In the genomic region with DNA sequence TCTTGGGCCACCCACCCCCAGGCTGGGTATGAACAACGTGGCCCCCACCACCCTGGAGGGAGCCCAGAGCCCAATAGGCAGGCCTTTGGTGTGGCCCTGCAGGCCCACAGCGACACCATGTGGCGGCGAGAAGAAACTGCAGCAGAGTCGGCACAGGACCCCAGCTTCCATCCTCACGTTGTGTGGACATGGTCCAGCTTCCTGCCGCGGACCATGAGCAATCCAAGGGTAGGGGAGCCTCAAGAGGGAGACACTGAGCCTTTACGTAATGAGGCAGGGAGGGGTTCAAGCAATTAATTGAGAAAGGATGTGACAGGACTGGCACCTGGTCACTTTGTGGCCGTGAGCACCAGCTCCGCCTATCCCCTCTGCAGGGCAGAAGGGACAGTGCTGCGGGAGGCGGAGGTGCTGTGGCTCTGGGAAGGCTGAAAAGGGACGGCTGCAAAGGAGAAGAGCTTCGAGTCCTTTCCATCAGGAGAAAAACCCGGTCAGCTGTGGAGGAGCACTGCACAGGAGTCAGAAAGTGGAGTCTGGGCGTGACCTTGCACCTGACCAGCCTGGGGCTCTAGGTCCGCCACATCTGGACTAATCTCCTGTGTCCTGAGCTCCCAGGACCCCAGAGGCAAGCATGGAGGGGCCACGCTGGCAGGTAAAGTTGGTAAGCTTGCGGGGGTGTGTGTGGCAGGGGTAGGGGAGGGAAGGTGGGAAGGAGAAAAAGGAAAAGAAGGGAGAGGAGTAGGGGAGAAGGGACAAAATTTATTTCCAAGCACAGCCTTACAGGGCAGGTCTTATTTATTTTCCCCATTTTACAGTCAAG, we compare ENCODE assay signal across 8 cellular contexts. TPM values are rescaled to one million over a fixed set of nuclear protein-coding genes. Genes with fewer than 3 reads are reported as not detected.
DNase-seq lines count a peak whose midpoint lies in the region; ATAC-seq and TF ChIP-seq lines count a peak whose summit lies in the region.

No MANE protein-coding gene starts in this region.

- H4K91ac ChIP-seq in IMR-90 (ENCODE audit: insufficient read depth, low read depth, low read length) = no peak overlapping the region

- DNase-seq in NCI-H1105 treated with DMSO at 0.1 percent for 48 hours (lab: John Stamatoyannopoulos, UW) (peak; percentile 38), NCI-H1105 (lab: John Stamatoyannopoulos, UW) (no peak), IMR-90 (peak; percentile 36), RWPE1 (ENCODE audit: low spot score) (peak; percentile 63), cerebellum (ENCODE audit: low spot score) (peak; percentile 36), kidney glomerular epithelial cell (lab: John Stamatoyannopoulos, UW) (peak; percentile 65)
- peak in 2 of 3 experiments; percentile 3 to 31 for DNase-seq in stimulated activated CD4-positive, alpha-beta T cell treated with anti-CD3 and anti-CD28 coated beads, TNF-alpha, amount 100 ng/mL, for 24 hours (ENCODE audit: low read depth in 3 of 3)

- no peak overlapping the region for H2BK5ac ChIP-seq in IMR-90 (ENCODE audit: low read depth, low read length, poor library complexity, severe bottlenecking)

- H2AK5ac ChIP-seq in IMR-90 (ENCODE audit: low read depth, low read length) = no peak overlapping the region

- no peaks in the 10 kb centered on the region for H3K36me3 ChIP-seq in IMR-90 (ENCODE audit: control insufficient read depth, insufficient read depth, low read length)

- H2BK120ac ChIP-seq in IMR-90 (ENCODE audit: low read depth, low read length) = no peak overlapping the region

- H2AFZ ChIP-seq in IMR-90 (replicated peaks; ENCODE audit: low read length, poor library complexity) = peak overlapping the region; percentile 75

- in situ Hi-C loops in IMR-90 (cut with MboI; ENCODE audit: low sequenced_read_pairs) = no loop called here

- H3K4me2 ChIP-seq in IMR-90 (ENCODE audit: low read depth, low read length) = no peak overlapping the region

- no peak overlapping the region for H4K5ac ChIP-seq in IMR-90 (ENCODE audit: low read depth, low read length)

- H2BK15ac ChIP-seq in IMR-90 (ENCODE audit: low read depth, low read length) = no peak overlapping the region

- BruUV-seq in IMR-90 (replicated peaks; lab: Mats Ljungman, UMichigan) = no TSS peak

- no peaks in the 10 kb centered on the region for H3K9me3 ChIP-seq in IMR-90 (ENCODE audit: control insufficient read depth, insufficient read depth, low read length)

- H3K79me1 ChIP-seq in IMR-90 (ENCODE audit: low read depth in 1 of 2, low read length in 2 of 2) = no peaks in the 10 kb centered on the region

- no peaks in the 10 kb centered on the region for H3K4me1 ChIP-seq in IMR-90 (ENCODE audit: control insufficient read depth, insufficient read depth, low read length)

- no peak overlapping the region for H3K56ac ChIP-seq in IMR-90 (ENCODE audit: extremely low read depth, insufficient read depth, low read length)

- H3K9me1 ChIP-seq in IMR-90 (ENCODE audit: insufficient read depth, low read length) = no peaks in the 10 kb centered on the region

- no peak overlapping the region for H3K23ac ChIP-seq in IMR-90 (ENCODE audit: low read depth, low read length)

- TF ChIP-seq POLR2A in IMR-90 (IDR thresholded peaks at IDR 0.05; ENCODE audit: low read depth, low read length) = no peak

- H3K14ac ChIP-seq in IMR-90 (replicated peaks; ENCODE audit: low read depth, low read length) = no peak overlapping the region

- H3K4me3 ChIP-seq in IMR-90 (ENCODE audit: insufficient read depth, low read depth, low read length) = no peak overlapping the region

- CTCF ChIA-PET in IMR-90 (lab: Yijun Ruan, JAX) (interaction anchor here (0.6 to 1.4 kb wide), 10 partner anchors 9 to 595 kb away, joined by 3 to 8 read pairs (median 4); no protein-coding TSS in a partner anchor), RWPE1 (lab: Yijun Ruan, JAX) (interaction anchor here (0.5 to 2.1 kb wide), 22 partner anchors 9 to 699 kb away, joined by 3 to 22 read pairs (median 4); no protein-coding TSS in a partner anchor)

- H3K9ac ChIP-seq in IMR-90 (ENCODE audit: low read depth, low read length) = no peak overlapping the region

- H3K27ac ChIP-seq in IMR-90 (ENCODE audit: insufficient read depth, low read length) (no peak overlapping the region), RWPE1 (no peak overlapping the region)

- H2BK20ac ChIP-seq in IMR-90 (ENCODE audit: low read depth, low read length) = no peak overlapping the region

- intact Hi-C loops in IMR-90 (cut with micrococcal nuclease) = loop anchor here (1.0 to 5.0 kb wide), 3 partner anchors 69 to 594 kb away; no protein-coding TSS in a partner anchor

- TF ChIP-seq RAD21 in IMR-90 (IDR thresholded peaks at IDR 0.05; ENCODE audit: low read length) = peak; percentile 84

- H3K18ac ChIP-seq in IMR-90 (ENCODE audit: low read depth, low read length) = no peak overlapping the region

- POLR2A ChIA-PET in IMR-90 (lab: Charles Lee; ENCODE audit: unreplicated experiment) (no interaction called here), RWPE1 (lab: Yijun Ruan, JAX; ENCODE audit: low non-redundant PET) (interaction anchor here (0.6 kb wide), 1 partner anchor 164 kb away, joined by 3 read pairs; no protein-coding TSS in a partner anchor)

- H2AK9ac ChIP-seq in IMR-90 (replicated peaks; ENCODE audit: low read depth, low read length, poor library complexity) = peak overlapping the region; percentile 72

- H4K20me1 ChIP-seq in IMR-90 (ENCODE audit: insufficient read depth, low read length) = no peaks in the 10 kb centered on the region

- H4K8ac ChIP-seq in IMR-90 (ENCODE audit: low read depth in 2 of 2, low read length in 2 of 2) = no peak overlapping the region

- WGBS in IMR-90 (ENCODE audit: extremely low coverage in 2 of 2, insufficient read length in 1 of 2), 2 experiments = 46% methylated on average over 6 of the region's 20 CpGs; no CpG with 5 or more reads in 1 of the 2 experiments

- TF ChIP-seq CTCF in IMR-90 (conservative IDR thresholded peaks at IDR 0.05; ENCODE audit: low read depth, low read length) = peak; percentile 78
- peak; percentile 91 for TF ChIP-seq CTCF in RWPE1 (conservative IDR thresholded peaks at IDR 0.05; ENCODE audit: low read depth)

- dilution Hi-C loops in IMR-90 (cut with HindIII; ENCODE audit: low sequenced_read_pairs, unreplicated experiment) = no loop called here

- no peak overlapping the region for H3K4ac ChIP-seq in IMR-90 (ENCODE audit: low read depth, low read length)

- H3K27me3 ChIP-seq in IMR-90 (ENCODE audit: control insufficient read depth, insufficient read depth, low read length) = peaks cover 23% of the 10 kb centered on the region

- ATAC-seq in GM21360 (IDR thresholded peaks at IDR 0.05; ENCODE audit: unreplicated experiment) (peak; percentile 70), IMR-90 (ENCODE audit: low read depth) (peak; percentile 95)

TF ChIP-seq in IMR-90, 13 proteins besides CTCF, POLR2A, EP300 and RAD21:
- TF ChIP-seq MXI1 (IDR thresholded peaks at IDR 0.05; ENCODE audit: borderline replicate concordance, low read depth, low read length) = no peak
- TF ChIP-seq RFX5 (IDR thresholded peaks at IDR 0.05; ENCODE audit: low read depth, low read length) = no peak
- peak; percentile 72 for TF ChIP-seq SMC3 (IDR thresholded peaks at IDR 0.05; ENCODE audit: low read depth, low read length)

RNA-seq across cellular contexts. Expression of a gene that starts 44.9 kb away (rescaled TPM):
- total RNA-seq in IMR-90 (2012; rRNA removed) = under 0.01 TPM in 1 of 2 replicates, not detected in the other
- polyA plus RNA-seq in IMR-90 (2012; rRNA removed) = 0.30 and 0.39 TPM in 2 replicates
- 0.56 and 1.6 TPM in 2 replicates for polyA plus RNA-seq in IMR-90 (2012; cell fraction: cytosol; rRNA removed)
- polyA plus RNA-seq in IMR-90 (2012; cell fraction: nucleus; rRNA removed; ENCODE audit: low replicate concordance) = 0.09 and 0.13 TPM in 2 replicates
- total RNA-seq in cerebellum = 0.54 TPM

RNA-seq across cellular contexts. Expression of a gene that starts 47.8 kb away (rescaled TPM):
- total RNA-seq in IMR-90 (2012; rRNA removed) = not detected in 2 replicates
- polyA plus RNA-seq in IMR-90 (2012; rRNA removed) = not detected in 2 replicates
- polyA plus RNA-seq in IMR-90 (2012; cell fraction: cytosol; rRNA removed) = not detected in 2 replicates
- not detected in 2 replicates for polyA plus RNA-seq in IMR-90 (2012; cell fraction: nucleus; rRNA removed; ENCODE audit: low replicate concordance)
- 0.18 TPM for total RNA-seq in cerebellum
